9 cellular contexts compared by ENCODE assay signal in genomic region chr2:85785027-85785822, GRCh38. TPM values are rescaled to one million over a fixed set of nuclear protein-coding genes. Genes with fewer than 3 reads are reported as not detected.
DNase-seq lines count a peak whose midpoint lies in the region; ATAC-seq, FAIRE-seq and TF ChIP-seq lines count a peak whose summit lies in the region.
"Had no signal": no experiment of that assay in that cellular context is flagged by ENCODE, and none has a peak within 500 bp of the region (broad histone marks: within the 10 kb centered on the region; RNA-seq: fewer than 3 reads in every experiment).

No MANE protein-coding gene starts in this region.

- peaks cover 35% of the 10 kb centered on the region for H3K36me3 Mint-ChIP-seq in HFFc6 (ENCODE audit: low read depth)
- H3K36me3 Mint-ChIP-seq in central memory CD8-positive, alpha-beta T cell (ENCODE audit: insufficient read depth), result no peaks in the 10 kb centered on the region

- H3K27me3 ChIP-seq in ACC112 (ENCODE audit: insufficient read depth, low read length), result no peaks in the 10 kb centered on the region

- H3K4me1 ChIP-seq in ACC112 (ENCODE audit: control insufficient read depth, insufficient read depth, low read length, unreplicated experiment), result peaks cover 32% of the 10 kb centered on the region

- DNase-seq in HFFc6 (peak; percentile 25), myocyte (ENCODE audit: low read depth) (peak; percentile 95), HTR-8/SVneo (ENCODE audit: insufficient read length, low spot score) (no peak), NOMO-1 (lab: John Stamatoyannopoulos, UW; ENCODE audit: unreplicated experiment in 2 of 2) (no peak), cerebellar cortex (ENCODE audit: low spot score) (no peak)
- no peak for DNase-seq in central memory CD8-positive, alpha-beta T cell (ENCODE audit: low spot score in 2 of 2)

- no peak overlapping the region for H3K4me3 ChIP-seq in ACC112 (ENCODE audit: low read depth, low read length)

- H3K27me3 Mint-ChIP-seq in HFFc6 (ENCODE audit: insufficient read depth), result peaks cover 12% of the 10 kb centered on the region
- peaks cover 12% of the 10 kb centered on the region for H3K27me3 Mint-ChIP-seq in central memory CD8-positive, alpha-beta T cell

- H3K4me1 Mint-ChIP-seq in HFFc6 (ENCODE audit: low read depth), result peaks cover 44% of the 10 kb centered on the region
- H3K4me1 Mint-ChIP-seq in central memory CD8-positive, alpha-beta T cell, result peaks cover 9% of the 10 kb centered on the region

- peak overlapping the region; percentile 44 for H3K27ac ChIP-seq in ACC112 (ENCODE audit: low read depth, low read length)

- H3K79me2 ChIP-seq in ACC112 (ENCODE audit: control insufficient read depth, insufficient read depth, low read length, unreplicated experiment), result no peaks in the 10 kb centered on the region

- H3K9me3 Mint-ChIP-seq in HFFc6, result no peaks in the 10 kb centered on the region
- no peaks in the 10 kb centered on the region for H3K9me3 Mint-ChIP-seq in central memory CD8-positive, alpha-beta T cell

- ATAC-seq in central memory CD8-positive, alpha-beta T cell (replicated peaks; ENCODE audit: extremely low read depth, poor library complexity, severe bottlenecking), result peak; percentile 36
- no peak for ATAC-seq in GM19324 (IDR thresholded peaks at IDR 0.05; ENCODE audit: low FRiP score, unreplicated experiment)

- no peak overlapping the region for H2AFZ ChIP-seq in ACC112 (ENCODE audit: low read length, unreplicated experiment)

- H3K27ac Mint-ChIP-seq in HFFc6, result peak overlapping the region; percentile 69
- no peak overlapping the region for H3K27ac Mint-ChIP-seq in central memory CD8-positive, alpha-beta T cell (ENCODE audit: low read depth)

- H3K36me3 ChIP-seq in ACC112 (ENCODE audit: insufficient read depth, low read length), result peaks cover 24% of the 10 kb centered on the region

- no peak overlapping the region for H3K4me3 Mint-ChIP-seq in HFFc6
- no peak overlapping the region for H3K4me3 Mint-ChIP-seq in central memory CD8-positive, alpha-beta T cell

- no peak for FAIRE-seq in HTR-8/SVneo (lab: Jason Lieb, UNC)
- FAIRE-seq: G401.6 had no signal

- TF ChIP-seq CTCF in HFFc6 (IDR thresholded peaks at IDR 0.05), result no peak

RNA-seq across cellular contexts. Expression of gene ATOH8, which starts 31.4 kb away (rescaled TPM):
- 10 to 100 TPM; 34.4 to 53.0 (median 45.5) TPM for total RNA-seq in HFFc6 (2021; fragmentation: NEBNext Ultra II Directional; extraction: Animal tissue kit (Norgen Biotek cat#: 25700))
- total RNA-seq in myocyte, result 7.2 and 8.3 TPM in 2 replicates
- polyA plus RNA-seq in myocyte (2012), result 3.1 TPM

Comparison
In these comparisons a context has a peak if more than half of its experiments do, and no peak if none do; other contexts are left out.
1. DNase-seq: peak in HFFc6 (single experiment) and myocyte (single experiment); none in central memory CD8-positive, alpha-beta T cell (0 of 2), HTR-8/SVneo (single experiment), NOMO-1 (0 of 2) and cerebellar cortex (single experiment).